11 cellular contexts compared by ENCODE assay signal in the genomic region with DNA sequence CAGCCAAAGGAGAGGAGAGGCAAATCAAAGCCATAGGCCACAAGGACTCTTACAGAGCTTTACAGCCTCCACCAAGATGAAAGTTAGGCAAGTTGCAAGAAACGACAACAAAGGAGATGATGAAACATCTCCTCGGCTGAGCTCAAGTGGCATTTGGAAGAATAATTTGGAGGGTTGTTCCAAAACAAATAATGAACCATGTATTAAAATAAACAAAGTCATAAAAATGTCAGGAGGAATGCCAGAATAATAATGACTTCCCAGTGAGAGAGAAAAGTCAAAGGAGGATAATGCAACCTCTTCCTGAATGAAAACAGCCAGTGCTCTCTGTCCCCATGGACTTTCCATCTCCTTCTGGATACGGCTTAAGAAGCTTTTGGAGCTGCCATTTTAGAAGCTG.
DNase-seq lines count a peak whose midpoint lies in the region; ATAC-seq and TF ChIP-seq lines count a peak whose summit lies in the region.
"Had no signal": no experiment of that assay in that cellular context is flagged by ENCODE, and none has a peak within 500 bp of the region (broad histone marks: within the 10 kb centered on the region; RNA-seq: fewer than 3 reads in every experiment).

No MANE protein-coding gene starts in this region.

- H3K4me3 ChIP-seq in fibroblast of lung (replicated peaks in 1 of 4; ENCODE audit: control extremely low read depth in 1 of 4, insufficient read depth in 1 of 4, low read depth in 3 of 4, low read length in 4 of 4) (no peak overlapping the region), gastrocnemius medialis (no peak overlapping the region)

- H3K4me2 ChIP-seq in fibroblast of lung (ENCODE audit: extremely low read depth, insufficient read depth, low read length), result no peak overlapping the region

- H3K27ac ChIP-seq in fibroblast of lung (ENCODE audit: insufficient read depth, low read length) (no peak overlapping the region), gastrocnemius medialis (no peak overlapping the region)

- peaks cover 0 to 10% (median 6%) of the 10 kb centered on the region in 7 donors for H3K9me3 Mint-ChIP-seq in CD14-positive monocyte

- H3K27me3 Mint-ChIP-seq in CD14-positive monocyte (ENCODE audit: low read depth in 3 of 3), result peaks cover 0 to 2% (median 0%) of the 10 kb centered on the region in 3 donors

- in situ Hi-C loops in gastrocnemius medialis (cut with MboI; ENCODE audit: low sequenced_read_pairs in 4 of 4), result no loop called here

- no peaks in the 10 kb centered on the region for H4K20me1 ChIP-seq in fibroblast of lung (ENCODE audit: control insufficient read depth, extremely low read depth, insufficient read depth, low read length)

- H3K9me3 ChIP-seq in fibroblast of lung (ENCODE audit: control insufficient read depth, insufficient read depth, low read depth, low read length) (no peaks in the 10 kb centered on the region), gastrocnemius medialis (no peaks in the 10 kb centered on the region)

- no peaks in the 10 kb centered on the region for H3K27me3 ChIP-seq in fibroblast of lung (ENCODE audit: control insufficient read depth, insufficient read depth, low read length)
- H3K27me3 ChIP-seq in gastrocnemius medialis, result no peaks in the 10 kb centered on the region

- no peak overlapping the region for H2AFZ ChIP-seq in fibroblast of lung (ENCODE audit: low read length)

- H3K27ac Mint-ChIP-seq in CD14-positive monocyte, result peak overlapping the region in 1 of 7 donors; percentile 19
- H3K27ac Mint-ChIP-seq: activated naive CD4-positive, alpha-beta T cell treated with anti-CD3 and anti-CD28 coated beads, Interleukin-2, amount 50 U/mL, for 24 hours had no signal

- TF ChIP-seq POLR2A in gastrocnemius medialis (IDR thresholded peaks at IDR 0.05), result no peak

- H3K36me3 Mint-ChIP-seq in CD14-positive monocyte, result no peaks in the 10 kb centered on the region
- H3K36me3 Mint-ChIP-seq: activated naive CD4-positive, alpha-beta T cell treated with anti-CD3 and anti-CD28 coated beads, Interleukin-2, amount 50 U/mL, for 24 hours had no signal

- no peak overlapping the region for H3K9ac ChIP-seq in fibroblast of lung (ENCODE audit: insufficient read depth, low read length)

- no peaks in the 10 kb centered on the region for H3K4me1 Mint-ChIP-seq in CD14-positive monocyte
- H3K4me1 Mint-ChIP-seq: activated naive CD4-positive, alpha-beta T cell treated with anti-CD3 and anti-CD28 coated beads, Interleukin-2, amount 50 U/mL, for 24 hours had no signal

- no peaks in the 10 kb centered on the region for H3K36me3 ChIP-seq in fibroblast of lung (ENCODE audit: control insufficient read depth, insufficient read depth, low read length)
- H3K36me3 ChIP-seq in gastrocnemius medialis, result no peaks in the 10 kb centered on the region

- H3K79me2 ChIP-seq in fibroblast of lung (ENCODE audit: control insufficient read depth, insufficient read depth, low read length), result no peaks in the 10 kb centered on the region

- peak; percentile 33 to 66 for ATAC-seq in gastrocnemius medialis

- peak; percentile 40 for DNase-seq in ELR (ENCODE audit: low read depth)
- peak; percentile 86 for DNase-seq in NCI-H446 treated with DMSO at 0.1 percent for 48 hours (lab: John Stamatoyannopoulos, UW)
- DNase-seq in fibroblast of lung (ENCODE audit: low read depth in 2 of 2), result peak; percentile 75 to 95
- no peak for DNase-seq in gastrocnemius medialis
- no peak for DNase-seq in stimulated activated CD4-positive, alpha-beta T cell treated with anti-CD3 and anti-CD28 coated beads, Interleukin-4, amount 100 ng/mL, for 1 hour
- no peak for DNase-seq in activated gamma-delta T cell (lab: John Stamatoyannopoulos, UW)
- no peak for DNase-seq in CD14-positive monocyte (ENCODE audit: low spot score)
- DNase-seq in MV-4-11 (lab: John Stamatoyannopoulos, UW), result no peak
- DNase-seq: midbrain, substantia nigra had no signal

- no peak overlapping the region for H3K4me3 Mint-ChIP-seq in CD14-positive monocyte
- H3K4me3 Mint-ChIP-seq: activated naive CD4-positive, alpha-beta T cell treated with anti-CD3 and anti-CD28 coated beads, Interleukin-2, amount 50 U/mL, for 24 hours had no signal

- TF ChIP-seq CTCF in fibroblast of lung (conservative IDR thresholded peaks at IDR 0.05 in 1 of 2, IDR thresholded peaks at IDR 0.05 in 1 of 2; ENCODE audit: low read depth in 1 of 2, low read length in 2 of 2), result no peak
- TF ChIP-seq CTCF in gastrocnemius medialis (IDR thresholded peaks at IDR 0.05 in 4 of 5, conservative IDR thresholded peaks at IDR 0.05 in 1 of 5), result no peak
- no peak for TF ChIP-seq CTCF in CD14-positive monocyte (IDR thresholded peaks at IDR 0.05)

- peaks cover 2% of the 10 kb centered on the region for H3K4me1 ChIP-seq in fibroblast of lung (ENCODE audit: control insufficient read depth, extremely low read depth, insufficient read depth, low read length)
- H3K4me1 ChIP-seq in gastrocnemius medialis, result no peaks in the 10 kb centered on the region

- intact Hi-C loops in gastrocnemius medialis (cut with DNase I; ENCODE audit: low total_unique reads) (no loop called here), CD14-positive monocyte (cut with micrococcal nuclease) (no loop called here)

Comparison
In these comparisons a context has a peak if more than half of its experiments do, and no peak if none do; other contexts are left out.
1. DNase-seq: peak in ELR (single experiment), NCI-H446 treated with DMSO at 0.1 percent for 48 hours (single experiment) and fibroblast of lung (2 of 2); none in gastrocnemius medialis (0 of 2), stimulated activated CD4-positive, alpha-beta T cell treated with anti-CD3 and anti-CD28 coated beads, Interleukin-4, amount 100 ng/mL, for 1 hour (single experiment), activated gamma-delta T cell (single experiment), CD14-positive monocyte (single experiment) and MV-4-11 (single experiment).